3 cellular contexts compared by ENCODE assay signal in genomic region chr22:32901925-32902324, GRCh38.
TF ChIP-seq lines count a peak whose summit lies in the region.

No MANE protein-coding gene starts in this region.

TF ChIP-seq in SK-N-SH, 30 proteins besides CTCF, POLR2A, EP300 and RAD21:
- TF ChIP-seq ZBTB33 (IDR thresholded peaks at IDR 0.05; ENCODE audit: borderline replicate concordance, low read depth), result no peak
- TF ChIP-seq RXRA (IDR thresholded peaks at IDR 0.05; ENCODE audit: borderline replicate concordance, low read depth), result no peak
- TF ChIP-seq JUND (IDR thresholded peaks at IDR 0.05), result no peak
- TF ChIP-seq NRF1 (IDR thresholded peaks at IDR 0.05; ENCODE audit: low read depth, low read length), result no peak
- no peak for TF ChIP-seq TAF1 (IDR thresholded peaks at IDR 0.05; ENCODE audit: borderline replicate concordance, low read depth, low read length)
- no peak for TF ChIP-seq FOXM1 (IDR thresholded peaks at IDR 0.05; ENCODE audit: low read depth)

TF ChIP-seq in SK-N-SH treated with all-trans-retinoic acid at 6 μM for 48 hours, 23 proteins besides CTCF, POLR2A, EP300 and RAD21:
- TF ChIP-seq PATZ1 (CRISPR knock-in tag; IDR thresholded peaks at IDR 0.05; ENCODE audit: borderline replicate concordance), result no peak

TF ChIP-seq in H1, 55 proteins besides CTCF, POLR2A, EP300 and RAD21:
- TF ChIP-seq RNF2 (IDR thresholded peaks at IDR 0.05; ENCODE audit: borderline replicate concordance, low read depth, low read length, missing control alignments, poor library complexity, severe bottlenecking) (no peak), GABPA (IDR thresholded peaks at IDR 0.05; ENCODE audit: borderline replicate concordance, insufficient read depth, low read length) (no peak), POLR2AphosphoS5 (IDR thresholded peaks at IDR 0.05; ENCODE audit: low read depth, low read length) (no peak), HDAC6 (IDR thresholded peaks at IDR 0.05; ENCODE audit: low read depth, low read length) (no peak), TEAD4 (IDR thresholded peaks at IDR 0.05; ENCODE audit: low read depth, low read length) (no peak), SIX5 (IDR thresholded peaks at IDR 0.05; ENCODE audit: low read depth, low read length) (no peak), MAFK (IDR thresholded peaks at IDR 0.05; ENCODE audit: low read depth, low read length) (no peak), KDM5A (IDR thresholded peaks at IDR 0.05; ENCODE audit: low read length) (no peak), SP2 (IDR thresholded peaks at IDR 0.05; ENCODE audit: low read length) (no peak), TAF7 (optimal IDR thresholded peaks at IDR 0.05; ENCODE audit: borderline replicate concordance, low read depth, low read length) (no peak), NANOG (IDR thresholded peaks at IDR 0.05; ENCODE audit: insufficient read depth, low read depth, low read length, poor library complexity, severe bottlenecking) (no peak)
